Comparison of ENCODE assay signal across 8 cellular contexts in the genomic region with DNA sequence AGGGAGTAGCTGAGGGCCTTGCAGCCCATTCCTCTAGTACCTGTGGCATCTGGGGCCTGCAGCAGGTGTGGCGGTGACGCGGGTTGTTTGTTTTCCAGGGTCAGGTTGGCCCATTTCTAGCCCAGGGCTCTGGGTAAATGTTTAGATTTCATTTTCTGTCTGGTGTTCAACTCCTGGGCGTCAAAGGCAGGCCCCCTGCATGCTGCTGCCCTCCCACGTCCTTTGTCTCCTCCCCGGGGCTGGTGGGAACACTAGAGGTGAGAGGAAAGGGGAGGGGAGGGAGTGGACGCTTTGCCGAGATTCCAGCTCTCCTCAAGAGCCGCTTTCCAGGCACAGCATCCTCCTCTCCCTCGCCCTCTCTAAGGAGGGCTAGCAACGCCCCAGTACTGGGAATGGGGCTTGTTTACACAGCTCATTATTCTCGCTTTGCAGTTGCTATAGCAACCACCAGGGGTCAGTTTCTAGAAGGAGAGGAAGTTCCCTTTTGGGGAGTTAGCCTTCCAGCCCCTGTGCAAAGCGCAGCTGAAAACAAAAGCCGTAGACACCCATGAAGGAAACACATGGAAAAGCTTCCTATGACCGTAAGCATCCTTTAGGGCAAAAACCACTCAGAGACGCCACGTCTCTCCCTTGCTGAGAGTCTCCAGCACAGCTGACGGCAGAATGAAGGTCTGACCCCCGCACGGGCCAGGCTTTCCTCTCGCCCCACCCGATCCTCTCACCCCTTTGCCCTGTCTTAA.
DNase-seq lines count a peak whose midpoint lies in the region; ATAC-seq, FAIRE-seq and TF ChIP-seq lines count a peak whose summit lies in the region.

No MANE protein-coding gene starts in this region.

- no peaks in the 10 kb centered on the region for H3K36me3 Mint-ChIP-seq in type B pancreatic cell

- H3K9me3 Mint-ChIP-seq in type B pancreatic cell, result no peaks in the 10 kb centered on the region

- H3K4me3 Mint-ChIP-seq in type B pancreatic cell, result peak overlapping the region; percentile 21

- H3K4me1 ChIP-seq in duodenal mucosa (ENCODE audit: control insufficient read depth in 1 of 2, insufficient read depth in 2 of 2, low read length in 2 of 2) (peaks cover 7 to 14% of the 10 kb centered on the region in 2 donors), lung (ENCODE audit: control insufficient read depth in 2 of 2, insufficient read depth in 2 of 2, low read length in 2 of 2) (no peaks in the 10 kb centered on the region)

- peak overlapping the region in 1 of 2 donors; percentile 33 for H3K9ac ChIP-seq in duodenal mucosa (ENCODE audit: low read depth in 1 of 2, low read length in 2 of 2)

- H3K27me3 ChIP-seq in duodenal mucosa (ENCODE audit: control insufficient read depth in 1 of 2, insufficient read depth in 2 of 2, low read length in 2 of 2), result no peaks in the 10 kb centered on the region
- H3K27me3 ChIP-seq in lung (ENCODE audit: control insufficient read depth, insufficient read depth), result no peaks in the 10 kb centered on the region

- H3K36me3 ChIP-seq in duodenal mucosa (ENCODE audit: control insufficient read depth in 1 of 2, insufficient read depth in 2 of 2, low read length in 2 of 2) (no peaks in the 10 kb centered on the region), lung (ENCODE audit: control insufficient read depth in 2 of 2, insufficient read depth in 2 of 2, low read length in 2 of 2) (no peaks in the 10 kb centered on the region)

- H3K4me3 ChIP-seq in duodenal mucosa (ENCODE audit: low read depth in 1 of 2, low read length in 2 of 2) (peak overlapping the region; percentile 27 to 43), lung (no peak overlapping the region)

- no peaks in the 10 kb centered on the region for H3K9me3 ChIP-seq in duodenal mucosa (ENCODE audit: control insufficient read depth in 1 of 2, low read length in 2 of 2)
- H3K9me3 ChIP-seq in lung (ENCODE audit: control insufficient read depth in 2 of 2, insufficient read depth in 1 of 2, low read length in 1 of 2), result no peaks in the 10 kb centered on the region

- 29 to 35% methylated on average over 22 of the region's 22 CpGs for WGBS in lung, 2 donors

- ATAC-seq in GM21367 (IDR thresholded peaks at IDR 0.05; ENCODE audit: unreplicated experiment) (peak; percentile 78), lung (ENCODE audit: insufficient read depth, low FRiP score) (peak; percentile 91)

- peak; percentile 18 for TF ChIP-seq CTCF in lung (IDR thresholded peaks at IDR 0.05; ENCODE audit: control extremely low read depth, extremely low read depth)
- TF ChIP-seq CTCF in type B pancreatic cell (conservative IDR thresholded peaks at IDR 0.05), result peak; percentile 74

- peaks cover 3% of the 10 kb centered on the region for H3K27me3 Mint-ChIP-seq in type B pancreatic cell

- H3K27ac ChIP-seq in duodenal mucosa (ENCODE audit: low read depth, low read length), result no peak overlapping the region
- H3K27ac ChIP-seq in lung (ENCODE audit: low read depth in 1 of 2, low read length in 1 of 2), result peak overlapping the region in 1 of 2 donors; percentile 44

- FAIRE-seq in RCC 7860 (lab: Jason Lieb, UNC), result no peak

- H3K27ac Mint-ChIP-seq in type B pancreatic cell, result peak overlapping the region; percentile 94

- peaks cover 14% of the 10 kb centered on the region for H3K4me1 Mint-ChIP-seq in type B pancreatic cell (ENCODE audit: unreplicated experiment)

- peak; percentile 68 for DNase-seq in ELR (ENCODE audit: low read depth)
- peak in 48 of 76 experiments; percentile 24 to 71 (median 44) for DNase-seq in HUDEP-2 (lab: John Stamatoyannopoulos, UW; ENCODE audit: unreplicated experiment in 76 of 76)
- peak; percentile 73 for DNase-seq in OCI-M1 (lab: John Stamatoyannopoulos, UW)
- peak; percentile 68 for DNase-seq in lung (ENCODE audit: low spot score)
- DNase-seq in type B pancreatic cell (ENCODE audit: extremely low spot score, unreplicated experiment), result no peak
- no peak for DNase-seq in RCC 7860 (ENCODE audit: low spot score)

Comparison
In these comparisons a context has a peak if more than half of its experiments do, and no peak if none do; other contexts are left out.
1. DNase-seq: peak in ELR (single experiment), HUDEP-2 (48 of 76), OCI-M1 (single experiment) and lung (single experiment); none in type B pancreatic cell (single experiment) and RCC 7860 (single experiment).